ENCODE assay signal across 13 cellular contexts in the genomic region with DNA sequence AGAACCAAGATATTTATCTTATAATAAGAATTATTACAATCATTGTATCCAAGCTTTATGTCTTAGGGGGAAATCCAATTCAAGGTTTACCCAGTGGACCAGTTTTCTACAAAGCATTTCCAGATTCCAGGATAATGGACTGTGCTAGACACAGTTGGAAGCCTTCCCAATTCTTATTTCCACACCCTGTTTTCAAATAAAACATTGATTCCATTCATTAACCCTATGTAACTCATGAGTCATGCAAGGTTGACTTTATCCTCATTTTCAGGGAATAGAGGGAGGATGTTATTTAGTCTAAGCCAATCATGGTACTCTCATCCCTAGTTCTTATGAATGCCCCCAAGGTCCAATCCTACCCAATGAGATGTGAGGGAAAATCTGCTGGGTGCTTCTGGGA.
"Had no signal": no experiment of that assay in that cellular context is flagged by ENCODE, and none has a peak within 500 bp of the region (broad histone marks: within the 10 kb centered on the region; RNA-seq: fewer than 3 reads in every experiment).

No MANE protein-coding gene starts in this region.

- H3K4me3 Mint-ChIP-seq: activated naive CD8-positive, alpha-beta T cell treated with anti-CD3 and anti-CD28 coated beads for 36 hours; activated T-cell treated with anti-CD3 and anti-CD28 coated beads, Interleukin-2, amount 50 U/mL, for 4 hours; neural crest cell had no signal

- H3K27ac Mint-ChIP-seq: activated naive CD8-positive, alpha-beta T cell treated with anti-CD3 and anti-CD28 coated beads for 36 hours had no signal

- H3K27ac ChIP-seq: dorsolateral prefrontal cortex, esophagus muscularis mucosa, stomach, uterus had no signal

- H3K9me3 ChIP-seq: esophagus muscularis mucosa, stomach, uterus had no signal

- DNase-seq: activated CD4-positive, alpha-beta T cell treated with anti-CD3 and anti-CD28 coated beads, Interleukin-2, amount 50 U/mL, for 4 hours; activated CD4-positive, CD25-positive, alpha-beta regulatory T cell treated with anti-CD3 and anti-CD28 coated beads, Interleukin-2, amount 50 U/mL, for 72 hours; activated gamma-delta T cell; activated naive CD8-positive, alpha-beta T cell treated with anti-CD3 and anti-CD28 coated beads for 36 hours; activated T-cell treated with anti-CD3 and anti-CD28 coated beads, Interleukin-2, amount 50 U/mL, for 4 hours; dorsolateral prefrontal cortex; kidney; left ventricle myocardium superior; stimulated activated CD4-positive, alpha-beta T cell treated with anti-CD3 and anti-CD28 coated beads, Interleukin-4, amount 100 ng/mL, for 4 hours; stomach; uterus had no signal

- H3K4me1 Mint-ChIP-seq: neural crest cell had no signal

- H3K27me3 ChIP-seq: dorsolateral prefrontal cortex, esophagus muscularis mucosa, stomach, uterus had no signal

- H3K4me3 ChIP-seq: dorsolateral prefrontal cortex, esophagus muscularis mucosa, stomach, uterus had no signal

- H3K4me1 ChIP-seq: uterus had no signal

- H3K9me3 Mint-ChIP-seq: activated naive CD8-positive, alpha-beta T cell treated with anti-CD3 and anti-CD28 coated beads for 36 hours had no signal

- H3K36me3 ChIP-seq: esophagus muscularis mucosa, stomach, uterus had no signal
